In genomic region chr3:148600902-148601765, GRCh38 we compare ENCODE assay signal across 19 cellular contexts.
DNase-seq lines count a peak whose midpoint lies in the region; ATAC-seq, FAIRE-seq and TF ChIP-seq lines count a peak whose summit lies in the region.
"Had no signal": no experiment of that assay in that cellular context is flagged by ENCODE, and none has a peak within 500 bp of the region (broad histone marks: within the 10 kb centered on the region; RNA-seq: fewer than 3 reads in every experiment).

No MANE protein-coding gene starts in this region.

- DNase-seq in COLO668 (lab: John Stamatoyannopoulos, UW; ENCODE audit: unreplicated experiment) (peak; percentile 37), NCI-H146 (lab: John Stamatoyannopoulos, UW) (peak; percentile 30), bronchial epithelial cell (ENCODE audit: low read depth) (peak; percentile 52), lung microvascular endothelial cell (ENCODE audit: low read depth in 2 of 2) (peak; percentile 2 to 53), Ammon's horn (ENCODE audit: low spot score) (no peak), NCI-H2171 treated with DMSO at 0.1 percent for 48 hours (lab: John Stamatoyannopoulos, UW) (no peak), KG1 (lab: John Stamatoyannopoulos, UW) (no peak)
- DNase-seq: activated CD4-positive, alpha-beta memory T cell treated with anti-CD3 and anti-CD28 coated beads for 36 hours; activated T-cell treated with anti-CD3 and anti-CD28 coated beads, Interleukin-2, amount 50 U/mL, for 72 hours; left ventricle myocardium superior; MG63; natural killer cell; NCI-H2107; SK-N-SH; stimulated activated CD4-positive, alpha-beta T cell treated with anti-CD3 and anti-CD28 coated beads, Interleukin-4, amount 100 ng/mL, for 1 hour; tibial artery had no signal

- H3K27me3 ChIP-seq in bronchial epithelial cell (ENCODE audit: control insufficient read depth, insufficient read depth, low read length), result no peaks in the 10 kb centered on the region
- no peaks in the 10 kb centered on the region for H3K27me3 ChIP-seq in gastroesophageal sphincter
- H3K27me3 ChIP-seq: esophagus muscularis mucosa, MG63, tibial artery had no signal

- TF ChIP-seq EP300 in gastroesophageal sphincter (IDR thresholded peaks at IDR 0.05), result no peak

- H3K9me3 ChIP-seq in gastroesophageal sphincter, result no peaks in the 10 kb centered on the region
- H3K9me3 ChIP-seq: esophagus muscularis mucosa, MG63, SK-N-SH, tibial artery had no signal

- no peak for ATAC-seq in gastroesophageal sphincter
- ATAC-seq: activated T-cell treated with anti-CD3 and anti-CD28 coated beads, Interleukin-2, amount 50 U/mL, for 72 hours; left ventricle myocardium superior; natural killer cell had no signal

- no peaks in the 10 kb centered on the region for H3K36me3 ChIP-seq in bronchial epithelial cell (ENCODE audit: control insufficient read depth, insufficient read depth, low read length)
- no peaks in the 10 kb centered on the region for H3K36me3 ChIP-seq in gastroesophageal sphincter
- H3K36me3 ChIP-seq: esophagus muscularis mucosa, MG63, tibial artery had no signal

- 58 to 73% methylated on average over 3 to 4 of the region's 4 CpGs for WGBS in gastroesophageal sphincter (ENCODE audit: low coverage in 1 of 2), 2 donors

- H3K4me3 ChIP-seq in bronchial epithelial cell (ENCODE audit: low read depth, low read length) (no peak overlapping the region), gastroesophageal sphincter (no peak overlapping the region)
- H3K4me3 ChIP-seq: esophagus muscularis mucosa, MG63, tibial artery had no signal

- no peak for TF ChIP-seq CTCF in bronchial epithelial cell (IDR thresholded peaks at IDR 0.05; ENCODE audit: insufficient read depth, low read length, severe bottlenecking)
- no peak for TF ChIP-seq CTCF in gastroesophageal sphincter (IDR thresholded peaks at IDR 0.05)

- H3K27ac ChIP-seq in gastroesophageal sphincter, result peak overlapping the region in 2 of 4 donors; percentile 21 to 53
- H3K27ac ChIP-seq: tibial artery had no signal

- H3K4me1 ChIP-seq in gastroesophageal sphincter, result peaks cover 3 to 47% (median 10%) of the 10 kb centered on the region in 3 donors

- FAIRE-seq in bronchial epithelial cell (lab: Jason Lieb, UNC), result no peak
- FAIRE-seq: TTC549 had no signal

- no peak for TF ChIP-seq POLR2A in gastroesophageal sphincter (IDR thresholded peaks at IDR 0.05)

Comparison
In these comparisons a context has a peak if more than half of its experiments do, and no peak if none do; other contexts are left out.
1. DNase-seq: peak in COLO668 (single experiment), NCI-H146 (single experiment), bronchial epithelial cell (single experiment) and lung microvascular endothelial cell (2 of 2); none in Ammon's horn (single experiment), NCI-H2171 treated with DMSO at 0.1 percent for 48 hours (single experiment) and KG1 (single experiment).